2 cellular contexts compared by ENCODE assay signal in the genomic region with DNA sequence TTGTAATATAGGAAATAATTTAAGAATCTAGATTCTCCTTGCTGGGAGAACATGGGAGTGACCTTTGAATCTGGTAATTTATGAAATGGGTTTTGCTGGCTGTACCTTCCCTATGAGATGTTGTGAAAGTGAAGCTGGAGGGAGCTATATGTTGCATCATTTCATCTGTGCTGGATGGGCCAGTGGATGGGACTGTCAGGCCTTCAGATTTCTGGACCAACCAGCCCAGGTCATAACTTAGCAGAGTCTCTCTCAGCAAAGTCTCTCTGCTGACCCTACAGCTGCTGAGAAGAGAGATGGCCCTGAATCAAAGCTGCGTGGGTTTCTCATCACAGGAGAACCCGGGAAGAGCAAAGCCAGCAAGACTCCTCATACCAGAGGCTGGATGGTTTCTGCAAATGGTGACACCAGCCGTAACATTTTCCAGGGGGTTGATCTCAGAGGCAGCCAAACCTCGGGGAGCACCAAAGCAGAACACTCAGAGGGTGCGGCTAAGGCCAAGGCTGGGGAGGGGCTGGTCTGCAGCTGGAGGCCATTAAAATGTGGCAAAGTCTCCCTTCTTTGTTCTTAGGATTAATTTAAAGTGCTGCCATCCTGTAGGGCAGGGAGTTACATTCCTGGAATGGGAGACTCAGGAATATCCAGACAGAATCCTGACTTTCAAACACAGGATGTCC.
TF ChIP-seq lines count a peak whose summit lies in the region.

No MANE protein-coding gene starts in this region.

TF ChIP-seq in GM23338, 12 proteins besides CTCF, POLR2A, EP300 and RAD21:
- TF ChIP-seq, protein P1, sequence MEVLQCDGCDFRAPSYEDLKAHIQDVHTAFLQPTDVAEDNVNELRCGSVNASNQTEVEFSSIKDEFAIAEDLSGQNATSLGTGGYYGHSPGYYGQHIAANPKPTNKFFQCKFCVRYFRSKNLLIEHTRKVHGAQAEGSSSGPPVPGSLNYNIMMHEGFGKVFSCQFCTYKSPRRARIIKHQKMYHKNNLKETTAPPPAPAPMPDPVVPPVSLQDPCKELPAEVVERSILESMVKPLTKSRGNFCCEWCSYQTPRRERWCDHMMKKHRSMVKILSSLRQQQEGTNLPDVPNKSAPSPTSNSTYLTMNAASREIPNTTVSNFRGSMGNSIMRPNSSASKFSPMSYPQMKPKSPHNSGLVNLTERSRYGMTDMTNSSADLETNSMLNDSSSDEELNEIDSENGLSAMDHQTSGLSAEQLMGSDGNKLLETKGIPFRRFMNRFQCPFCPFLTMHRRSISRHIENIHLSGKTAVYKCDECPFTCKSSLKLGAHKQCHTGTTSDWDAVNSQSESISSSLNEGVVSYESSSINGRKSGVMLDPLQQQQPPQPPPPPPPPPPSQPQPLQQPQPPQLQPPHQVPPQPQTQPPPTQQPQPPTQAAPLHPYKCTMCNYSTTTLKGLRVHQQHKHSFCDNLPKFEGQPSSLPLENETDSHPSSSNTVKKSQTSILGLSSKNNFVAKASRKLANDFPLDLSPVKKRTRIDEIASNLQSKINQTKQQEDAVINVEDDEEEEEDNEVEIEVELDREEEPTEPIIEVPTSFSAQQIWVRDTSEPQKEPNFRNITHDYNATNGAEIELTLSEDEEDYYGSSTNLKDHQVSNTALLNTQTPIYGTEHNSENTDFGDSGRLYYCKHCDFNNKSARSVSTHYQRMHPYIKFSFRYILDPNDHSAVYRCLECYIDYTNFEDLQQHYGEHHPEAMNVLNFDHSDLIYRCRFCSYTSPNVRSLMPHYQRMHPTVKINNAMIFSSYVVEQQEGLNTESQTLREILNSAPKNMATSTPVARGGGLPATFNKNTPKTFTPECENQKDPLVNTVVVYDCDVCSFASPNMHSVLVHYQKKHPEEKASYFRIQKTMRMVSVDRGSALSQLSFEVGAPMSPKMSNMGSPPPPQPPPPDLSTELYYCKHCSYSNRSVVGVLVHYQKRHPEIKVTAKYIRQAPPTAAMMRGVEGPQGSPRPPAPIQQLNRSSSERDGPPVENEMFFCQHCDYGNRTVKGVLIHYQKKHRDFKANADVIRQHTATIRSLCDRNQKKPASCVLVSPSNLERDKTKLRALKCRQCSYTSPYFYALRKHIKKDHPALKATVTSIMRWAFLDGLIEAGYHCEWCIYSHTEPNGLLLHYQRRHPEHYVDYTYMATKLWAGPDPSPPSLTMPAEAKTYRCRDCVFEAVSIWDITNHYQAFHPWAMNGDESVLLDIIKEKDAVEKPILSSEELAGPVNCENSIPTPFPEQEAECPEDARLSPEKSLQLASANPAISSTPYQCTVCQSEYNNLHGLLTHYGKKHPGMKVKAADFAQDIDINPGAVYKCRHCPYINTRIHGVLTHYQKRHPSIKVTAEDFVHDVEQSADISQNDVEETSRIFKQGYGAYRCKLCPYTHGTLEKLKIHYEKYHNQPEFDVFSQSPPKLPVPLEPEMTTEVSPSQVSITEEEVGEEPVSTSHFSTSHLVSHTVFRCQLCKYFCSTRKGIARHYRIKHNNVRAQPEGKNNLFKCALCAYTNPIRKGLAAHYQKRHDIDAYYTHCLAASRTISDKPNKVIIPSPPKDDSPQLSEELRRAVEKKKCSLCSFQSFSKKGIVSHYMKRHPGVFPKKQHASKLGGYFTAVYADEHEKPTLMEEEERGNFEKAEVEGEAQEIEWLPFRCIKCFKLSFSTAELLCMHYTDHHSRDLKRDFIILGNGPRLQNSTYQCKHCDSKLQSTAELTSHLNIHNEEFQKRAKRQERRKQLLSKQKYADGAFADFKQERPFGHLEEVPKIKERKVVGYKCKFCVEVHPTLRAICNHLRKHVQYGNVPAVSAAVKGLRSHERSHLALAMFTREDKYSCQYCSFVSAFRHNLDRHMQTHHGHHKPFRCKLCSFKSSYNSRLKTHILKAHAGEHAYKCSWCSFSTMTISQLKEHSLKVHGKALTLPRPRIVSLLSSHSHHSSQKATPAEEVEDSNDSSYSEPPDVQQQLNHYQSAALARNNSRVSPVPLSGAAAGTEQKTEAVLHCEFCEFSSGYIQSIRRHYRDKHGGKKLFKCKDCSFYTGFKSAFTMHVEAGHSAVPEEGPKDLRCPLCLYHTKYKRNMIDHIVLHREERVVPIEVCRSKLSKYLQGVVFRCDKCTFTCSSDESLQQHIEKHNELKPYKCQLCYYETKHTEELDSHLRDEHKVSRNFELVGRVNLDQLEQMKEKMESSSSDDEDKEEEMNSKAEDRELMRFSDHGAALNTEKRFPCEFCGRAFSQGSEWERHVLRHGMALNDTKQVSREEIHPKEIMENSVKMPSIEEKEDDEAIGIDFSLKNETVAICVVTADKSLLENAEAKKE (CRISPR knock-in tag; IDR thresholded peaks at IDR 0.05): no peak
- no peak for TF ChIP-seq CREB1 (CRISPR knock-in tag; IDR thresholded peaks at IDR 0.05; ENCODE audit: low read depth)
- no peak for TF ChIP-seq JUNB (IDR thresholded peaks at IDR 0.05; ENCODE audit: unreplicated experiment)
- no peak for TF ChIP-seq NANOG (IDR thresholded peaks at IDR 0.05; ENCODE audit: borderline replicate concordance)
- TF ChIP-seq, protein P2, sequence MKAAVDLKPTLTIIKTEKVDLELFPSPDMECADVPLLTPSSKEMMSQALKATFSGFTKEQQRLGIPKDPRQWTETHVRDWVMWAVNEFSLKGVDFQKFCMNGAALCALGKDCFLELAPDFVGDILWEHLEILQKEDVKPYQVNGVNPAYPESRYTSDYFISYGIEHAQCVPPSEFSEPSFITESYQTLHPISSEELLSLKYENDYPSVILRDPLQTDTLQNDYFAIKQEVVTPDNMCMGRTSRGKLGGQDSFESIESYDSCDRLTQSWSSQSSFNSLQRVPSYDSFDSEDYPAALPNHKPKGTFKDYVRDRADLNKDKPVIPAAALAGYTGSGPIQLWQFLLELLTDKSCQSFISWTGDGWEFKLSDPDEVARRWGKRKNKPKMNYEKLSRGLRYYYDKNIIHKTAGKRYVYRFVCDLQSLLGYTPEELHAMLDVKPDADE (IDR thresholded peaks at IDR 0.05): no peak
- TF ChIP-seq ZNF331 (CRISPR knock-in tag; IDR thresholded peaks at IDR 0.05; ENCODE audit: low read depth): no peak
- no peak for TF ChIP-seq ZNF114 (CRISPR knock-in tag; IDR thresholded peaks at IDR 0.05)
- no peak for TF ChIP-seq EZH2 (IDR thresholded peaks at IDR 0.05; ENCODE audit: low read depth, unreplicated experiment)
- no peak for TF ChIP-seq EZH2phosphoT487 (IDR thresholded peaks at IDR 0.05; ENCODE audit: unreplicated experiment)

TF ChIP-seq in K562, 482 proteins besides CTCF, POLR2A, EP300 and RAD21 (continues in another document):
- no peak for TF ChIP-seq HLTF (IDR thresholded peaks at IDR 0.05)
- TF ChIP-seq PHTF2 (CRISPR knock-in tag; IDR thresholded peaks at IDR 0.05): no peak
- TF ChIP-seq SETDB1 (IDR thresholded peaks at IDR 0.05; ENCODE audit: low read length): no peak
- no peak for TF ChIP-seq KLF6 (CRISPR knock-in tag; IDR thresholded peaks at IDR 0.05; ENCODE audit: borderline replicate concordance)
- TF ChIP-seq THRAP3 (IDR thresholded peaks at IDR 0.05; ENCODE audit: borderline replicate concordance): no peak
- TF ChIP-seq RAD51 (IDR thresholded peaks at IDR 0.05; ENCODE audit: borderline replicate concordance, low read depth): no peak
- no peak for TF ChIP-seq RBFOX2 (IDR thresholded peaks at IDR 0.05; ENCODE audit: low read depth, low read length)
- TF ChIP-seq, protein P3, sequence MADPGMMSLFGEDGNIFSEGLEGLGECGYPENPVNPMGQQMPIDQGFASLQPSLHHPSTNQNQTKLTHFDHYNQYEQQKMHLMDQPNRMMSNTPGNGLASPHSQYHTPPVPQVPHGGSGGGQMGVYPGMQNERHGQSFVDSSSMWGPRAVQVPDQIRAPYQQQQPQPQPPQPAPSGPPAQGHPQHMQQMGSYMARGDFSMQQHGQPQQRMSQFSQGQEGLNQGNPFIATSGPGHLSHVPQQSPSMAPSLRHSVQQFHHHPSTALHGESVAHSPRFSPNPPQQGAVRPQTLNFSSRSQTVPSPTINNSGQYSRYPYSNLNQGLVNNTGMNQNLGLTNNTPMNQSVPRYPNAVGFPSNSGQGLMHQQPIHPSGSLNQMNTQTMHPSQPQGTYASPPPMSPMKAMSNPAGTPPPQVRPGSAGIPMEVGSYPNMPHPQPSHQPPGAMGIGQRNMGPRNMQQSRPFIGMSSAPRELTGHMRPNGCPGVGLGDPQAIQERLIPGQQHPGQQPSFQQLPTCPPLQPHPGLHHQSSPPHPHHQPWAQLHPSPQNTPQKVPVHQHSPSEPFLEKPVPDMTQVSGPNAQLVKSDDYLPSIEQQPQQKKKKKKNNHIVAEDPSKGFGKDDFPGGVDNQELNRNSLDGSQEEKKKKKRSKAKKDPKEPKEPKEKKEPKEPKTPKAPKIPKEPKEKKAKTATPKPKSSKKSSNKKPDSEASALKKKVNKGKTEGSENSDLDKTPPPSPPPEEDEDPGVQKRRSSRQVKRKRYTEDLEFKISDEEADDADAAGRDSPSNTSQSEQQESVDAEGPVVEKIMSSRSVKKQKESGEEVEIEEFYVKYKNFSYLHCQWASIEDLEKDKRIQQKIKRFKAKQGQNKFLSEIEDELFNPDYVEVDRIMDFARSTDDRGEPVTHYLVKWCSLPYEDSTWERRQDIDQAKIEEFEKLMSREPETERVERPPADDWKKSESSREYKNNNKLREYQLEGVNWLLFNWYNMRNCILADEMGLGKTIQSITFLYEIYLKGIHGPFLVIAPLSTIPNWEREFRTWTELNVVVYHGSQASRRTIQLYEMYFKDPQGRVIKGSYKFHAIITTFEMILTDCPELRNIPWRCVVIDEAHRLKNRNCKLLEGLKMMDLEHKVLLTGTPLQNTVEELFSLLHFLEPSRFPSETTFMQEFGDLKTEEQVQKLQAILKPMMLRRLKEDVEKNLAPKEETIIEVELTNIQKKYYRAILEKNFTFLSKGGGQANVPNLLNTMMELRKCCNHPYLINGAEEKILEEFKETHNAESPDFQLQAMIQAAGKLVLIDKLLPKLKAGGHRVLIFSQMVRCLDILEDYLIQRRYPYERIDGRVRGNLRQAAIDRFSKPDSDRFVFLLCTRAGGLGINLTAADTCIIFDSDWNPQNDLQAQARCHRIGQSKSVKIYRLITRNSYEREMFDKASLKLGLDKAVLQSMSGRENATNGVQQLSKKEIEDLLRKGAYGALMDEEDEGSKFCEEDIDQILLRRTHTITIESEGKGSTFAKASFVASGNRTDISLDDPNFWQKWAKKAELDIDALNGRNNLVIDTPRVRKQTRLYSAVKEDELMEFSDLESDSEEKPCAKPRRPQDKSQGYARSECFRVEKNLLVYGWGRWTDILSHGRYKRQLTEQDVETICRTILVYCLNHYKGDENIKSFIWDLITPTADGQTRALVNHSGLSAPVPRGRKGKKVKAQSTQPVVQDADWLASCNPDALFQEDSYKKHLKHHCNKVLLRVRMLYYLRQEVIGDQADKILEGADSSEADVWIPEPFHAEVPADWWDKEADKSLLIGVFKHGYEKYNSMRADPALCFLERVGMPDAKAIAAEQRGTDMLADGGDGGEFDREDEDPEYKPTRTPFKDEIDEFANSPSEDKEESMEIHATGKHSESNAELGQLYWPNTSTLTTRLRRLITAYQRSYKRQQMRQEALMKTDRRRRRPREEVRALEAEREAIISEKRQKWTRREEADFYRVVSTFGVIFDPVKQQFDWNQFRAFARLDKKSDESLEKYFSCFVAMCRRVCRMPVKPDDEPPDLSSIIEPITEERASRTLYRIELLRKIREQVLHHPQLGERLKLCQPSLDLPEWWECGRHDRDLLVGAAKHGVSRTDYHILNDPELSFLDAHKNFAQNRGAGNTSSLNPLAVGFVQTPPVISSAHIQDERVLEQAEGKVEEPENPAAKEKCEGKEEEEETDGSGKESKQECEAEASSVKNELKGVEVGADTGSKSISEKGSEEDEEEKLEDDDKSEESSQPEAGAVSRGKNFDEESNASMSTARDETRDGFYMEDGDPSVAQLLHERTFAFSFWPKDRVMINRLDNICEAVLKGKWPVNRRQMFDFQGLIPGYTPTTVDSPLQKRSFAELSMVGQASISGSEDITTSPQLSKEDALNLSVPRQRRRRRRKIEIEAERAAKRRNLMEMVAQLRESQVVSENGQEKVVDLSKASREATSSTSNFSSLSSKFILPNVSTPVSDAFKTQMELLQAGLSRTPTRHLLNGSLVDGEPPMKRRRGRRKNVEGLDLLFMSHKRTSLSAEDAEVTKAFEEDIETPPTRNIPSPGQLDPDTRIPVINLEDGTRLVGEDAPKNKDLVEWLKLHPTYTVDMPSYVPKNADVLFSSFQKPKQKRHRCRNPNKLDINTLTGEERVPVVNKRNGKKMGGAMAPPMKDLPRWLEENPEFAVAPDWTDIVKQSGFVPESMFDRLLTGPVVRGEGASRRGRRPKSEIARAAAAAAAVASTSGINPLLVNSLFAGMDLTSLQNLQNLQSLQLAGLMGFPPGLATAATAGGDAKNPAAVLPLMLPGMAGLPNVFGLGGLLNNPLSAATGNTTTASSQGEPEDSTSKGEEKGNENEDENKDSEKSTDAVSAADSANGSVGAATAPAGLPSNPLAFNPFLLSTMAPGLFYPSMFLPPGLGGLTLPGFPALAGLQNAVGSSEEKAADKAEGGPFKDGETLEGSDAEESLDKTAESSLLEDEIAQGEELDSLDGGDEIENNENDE (IDR thresholded peaks at IDR 0.05; ENCODE audit: low read depth, low read length): no peak
- peak; percentile 66 for TF ChIP-seq ATF3 (IDR thresholded peaks at IDR 0.05)
- TF ChIP-seq ATF3 (CRISPR knock-in tag; conservative IDR thresholded peaks at IDR 0.05): no peak
- TF ChIP-seq BCOR (IDR thresholded peaks at IDR 0.05): no peak
- no peak for TF ChIP-seq ZNF764 (CRISPR knock-in tag; IDR thresholded peaks at IDR 0.05; ENCODE audit: low read depth)
- TF ChIP-seq, protein P4, sequence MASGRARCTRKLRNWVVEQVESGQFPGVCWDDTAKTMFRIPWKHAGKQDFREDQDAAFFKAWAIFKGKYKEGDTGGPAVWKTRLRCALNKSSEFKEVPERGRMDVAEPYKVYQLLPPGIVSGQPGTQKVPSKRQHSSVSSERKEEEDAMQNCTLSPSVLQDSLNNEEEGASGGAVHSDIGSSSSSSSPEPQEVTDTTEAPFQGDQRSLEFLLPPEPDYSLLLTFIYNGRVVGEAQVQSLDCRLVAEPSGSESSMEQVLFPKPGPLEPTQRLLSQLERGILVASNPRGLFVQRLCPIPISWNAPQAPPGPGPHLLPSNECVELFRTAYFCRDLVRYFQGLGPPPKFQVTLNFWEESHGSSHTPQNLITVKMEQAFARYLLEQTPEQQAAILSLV (tag; IDR thresholded peaks at IDR 0.05): no peak
- TF ChIP-seq CEBPB (tag; IDR thresholded peaks at IDR 0.05): peak; percentile 65
- TF ChIP-seq NFXL1 (CRISPR knock-in tag; IDR thresholded peaks at IDR 0.05): no peak
- no peak for TF ChIP-seq NUFIP1 (IDR thresholded peaks at IDR 0.05; ENCODE audit: partially characterized antibody)
- TF ChIP-seq CEBPG (CRISPR knock-in tag; IDR thresholded peaks at IDR 0.05): peak; percentile 58; the same call in 1 of the 2 replicates
- TF ChIP-seq CEBPG (tag; conservative IDR thresholded peaks at IDR 0.05 in 1 of 2, IDR thresholded peaks at IDR 0.05 in 1 of 2): peak; percentile 36 to 77; a peak in 3 of 4 replicates
- TF ChIP-seq IFI16 (CRISPR knock-in tag; IDR thresholded peaks at IDR 0.05): no peak
- TF ChIP-seq BRF1 (IDR thresholded peaks at IDR 0.05; ENCODE audit: borderline replicate concordance, extremely low read depth, insufficient read length): no peak
